ENCODE assay signal across 8 cellular contexts in genomic region chr4:37793562-37793961, GRCh38. TPM values are rescaled to one million over a fixed set of nuclear protein-coding genes. Genes with fewer than 3 reads are reported as not detected.
DNase-seq lines count a peak whose midpoint lies in the region; ATAC-seq, FAIRE-seq and TF ChIP-seq lines count a peak whose summit lies in the region.

No MANE protein-coding gene starts in this region.

- no peak overlapping the region for H3K4me2 ChIP-seq in K562 (ENCODE audit: insufficient read depth, low read length)

- H3K4me3 ChIP-seq in K562: no peak overlapping the region
- no peak overlapping the region for H3K4me3 ChIP-seq in right lobe of liver

- no peak for TF ChIP-seq EP300 in K562 (IDR thresholded peaks at IDR 0.05; ENCODE audit: low read length)

- H3K9ac ChIP-seq in K562 (ENCODE audit: insufficient read depth in 1 of 2, low read depth in 2 of 2, low read length in 2 of 2): no peak overlapping the region

- H3K27me3 ChIP-seq in K562 (ENCODE audit: control insufficient read depth in 2 of 2, insufficient read depth in 2 of 2, low read length in 2 of 2) (peaks cover 0 to 4% of the 10 kb centered on the region in 2 experiments; a peak in 1 of 5 replicates), right lobe of liver (no peaks in the 10 kb centered on the region)

- H2AFZ ChIP-seq in K562 (ENCODE audit: low read depth, low read length): no peak overlapping the region

- H3K4me1 ChIP-seq in K562 (replicated peaks in 1 of 2; ENCODE audit: control insufficient read depth in 2 of 2, insufficient read depth in 2 of 2, low read length in 2 of 2) (no peaks in the 10 kb centered on the region), right lobe of liver (no peaks in the 10 kb centered on the region)

- DNase-seq in NCI-H1417 (lab: John Stamatoyannopoulos, UW) (peak in 2 of 3 experiments; percentile 28 to 50), NCI-H1417 treated with DMSO at 0.1 percent for 48 hours (lab: John Stamatoyannopoulos, UW) (no peak), Kasumi-1 (lab: John Stamatoyannopoulos, UW) (peak; percentile 29 to 46), K562 (ENCODE audit: extremely low read depth in 1 of 4, low spot score in 3 of 4) (no peak), right lobe of liver (no peak)
- DNase-seq in effector CD8-positive, alpha-beta T cell (lab: John Stamatoyannopoulos, UW): no peak

- ATAC-seq in K562 (no peak; the same call in 2 of the 3 replicates), right lobe of liver (peak; percentile 78 to 92 (median 84)), GM21360 (IDR thresholded peaks at IDR 0.05; ENCODE audit: unreplicated experiment) (no peak), GM21381 (IDR thresholded peaks at IDR 0.05; ENCODE audit: unreplicated experiment) (no peak)

- TF ChIP-seq RAD21 in K562 (CRISPR knock-in tag; conservative IDR thresholded peaks at IDR 0.05 in 1 of 2, IDR thresholded peaks at IDR 0.05 in 1 of 2): peak; percentile 43 to 57

- no TSS peak for BruUV-seq in K562 (replicated peaks; lab: Mats Ljungman, UMichigan)

- no peak for FAIRE-seq in K562 (lab: Jason Lieb, UNC)

- H4K20me1 ChIP-seq in K562 (replicated peaks; ENCODE audit: control insufficient read depth, insufficient read depth, low read length): no peaks in the 10 kb centered on the region

- peak; percentile 21 to 49 (median 30); a peak in 3 of 6 replicates for TF ChIP-seq CTCF in K562 (IDR thresholded peaks at IDR 0.05 in 2 of 3, conservative IDR thresholded peaks at IDR 0.05 in 1 of 3; ENCODE audit: insufficient read depth in 2 of 3, low read depth in 1 of 3, low read length in 3 of 3)
- TF ChIP-seq CTCF in right lobe of liver (IDR thresholded peaks at IDR 0.05): peak; percentile 46 to 73 (median 51)

- CTCF ChIA-PET in K562 (lab: Yijun Ruan, JAX; ENCODE audit: low intra/inter-chr PET ratio): no interaction called here

- H3K79me2 ChIP-seq in K562 (ENCODE audit: control insufficient read depth, insufficient read depth, low read length): no peaks in the 10 kb centered on the region

- H3K36me3 ChIP-seq in K562 (ENCODE audit: control insufficient read depth, insufficient read depth, low read length) (no peaks in the 10 kb centered on the region), right lobe of liver (no peaks in the 10 kb centered on the region)

- POLR2A ChIA-PET in K562 (lab: Yijun Ruan, JAX): no interaction called here

- no peak overlapping the region for H3K27ac ChIP-seq in K562 (ENCODE audit: extremely low read depth, low read depth, low read length)
- no peak overlapping the region for H3K27ac ChIP-seq in right lobe of liver

- H3K9me1 ChIP-seq in K562 (ENCODE audit: control insufficient read depth, insufficient read depth, low read length): no peaks in the 10 kb centered on the region

- TF ChIP-seq POLR2A in K562 (conservative IDR thresholded peaks at IDR 0.05) (no peak), right lobe of liver (IDR thresholded peaks at IDR 0.05) (no peak)

- in situ Hi-C loops in K562 (cut with MboI): no loop called here

- H3K9me3 ChIP-seq in K562 (replicated peaks; ENCODE audit: control insufficient read depth, insufficient read depth, low read depth, low read length) (no peaks in the 10 kb centered on the region), right lobe of liver (no peaks in the 10 kb centered on the region)

- intact Hi-C loops in K562 (cut with micrococcal nuclease): no loop called here
- intact Hi-C loops in right lobe of liver (cut with DNase I): loop anchor here (10.0 kb wide), 1 partner anchor 189 kb away; no protein-coding TSS in a partner anchor

TF ChIP-seq in K562, 482 proteins besides CTCF, POLR2A, EP300 and RAD21:
- TF ChIP-seq CBX3 (IDR thresholded peaks at IDR 0.05; ENCODE audit: borderline replicate concordance in 1 of 2, low read length in 2 of 2) (no peak), DEAF1 (CRISPR knock-in tag; IDR thresholded peaks at IDR 0.05) (0 out of 2 replicates have a peak, but pooled peaks have one; percentile 12)

RNA-seq across cellular contexts. Expression of gene PGM2, which starts 32.9 kb away (rescaled TPM):
- 21.8 and 47.3 TPM in 2 replicates for total RNA-seq in K562 (2011; cell fraction: chromatin; rRNA removed; ENCODE audit: low replicate concordance)
- total RNA-seq in K562 (2011; cell fraction: nucleolus; rRNA removed): 11.5 and 13.4 TPM in 2 replicates
- total RNA-seq in K562 (2011; cell fraction: nucleoplasm; rRNA removed): 18.6 and 19.6 TPM in 2 replicates
- total RNA-seq in K562 (2014; rRNA removed): 35.5 and 39.3 TPM in 2 replicates
- 59.8 and 68.3 TPM in 2 replicates for total RNA-seq in K562 (2014; rRNA removed; fragmentation: Illumina TruSeq; extraction: Trizol)
- total RNA-seq in K562 (2015; rRNA removed; fragmentation: Illumina TruSeq; extraction: Trizol): 49.8 and 51.4 TPM in 2 replicates
- total RNA-seq in K562 (2021): 57.3 and 58.1 TPM in 2 replicates
- 57.8 and 77.3 TPM in 2 replicates for polyA plus RNA-seq in K562 (2011; rRNA removed)
- 20.7 and 35.0 TPM in 2 replicates for polyA plus RNA-seq in K562 (2011; cell fraction: cytosol; rRNA removed)
- 45.8 and 87.6 TPM in 2 replicates for polyA plus RNA-seq in K562 (2011; cell fraction: nucleus; rRNA removed)
- polyA plus RNA-seq in K562 (2012): 29.2 and 31.5 TPM in 2 replicates
- 45.6 and 52.9 TPM in 2 replicates for polyA plus RNA-seq in K562 (2014; fragmentation: Illumina TruSeq; extraction: Trizol)
- 10 to 100 TPM; 15.2 to 27.1 TPM for polyA plus RNA-seq in K562 (2014; fragmentation: Nextera tagmentation; extraction: Ambion mirVana)
- polyA plus RNA-seq in K562 (2014; rRNA removed): 44.9 and 47.8 TPM in 2 replicates
- 53.9 and 55.3 TPM in 2 replicates for polyA minus RNA-seq in K562 (2011; rRNA and poly(A)+ RNA removed)
- 20.0 and 30.2 TPM in 2 replicates for polyA minus RNA-seq in K562 (2011; cell fraction: cytosol; rRNA and poly(A)+ RNA removed)
- 18.6 and 32.1 TPM in 2 replicates for polyA minus RNA-seq in K562 (2011; cell fraction: nucleus; rRNA and poly(A)+ RNA removed)
- total RNA-seq in right lobe of liver: 10 to 100 TPM in 2 of 6 experiments, 1 to 10 TPM in 4; 5.5 to 16.3 (median 7.3) TPM

Comparison
In these comparisons a context has a peak if more than half of its experiments do, and no peak if none do; other contexts are left out.
1. DNase-seq: peak in NCI-H1417 (2 of 3) and Kasumi-1 (2 of 2); none in NCI-H1417 treated with DMSO at 0.1 percent for 48 hours (single experiment), K562 (0 of 4), right lobe of liver (0 of 3) and effector CD8-positive, alpha-beta T cell (single experiment).
2. ATAC-seq: peak in right lobe of liver (4 of 4); none in K562 (single experiment), GM21360 (single experiment) and GM21381 (single experiment).